In the genomic region with DNA sequence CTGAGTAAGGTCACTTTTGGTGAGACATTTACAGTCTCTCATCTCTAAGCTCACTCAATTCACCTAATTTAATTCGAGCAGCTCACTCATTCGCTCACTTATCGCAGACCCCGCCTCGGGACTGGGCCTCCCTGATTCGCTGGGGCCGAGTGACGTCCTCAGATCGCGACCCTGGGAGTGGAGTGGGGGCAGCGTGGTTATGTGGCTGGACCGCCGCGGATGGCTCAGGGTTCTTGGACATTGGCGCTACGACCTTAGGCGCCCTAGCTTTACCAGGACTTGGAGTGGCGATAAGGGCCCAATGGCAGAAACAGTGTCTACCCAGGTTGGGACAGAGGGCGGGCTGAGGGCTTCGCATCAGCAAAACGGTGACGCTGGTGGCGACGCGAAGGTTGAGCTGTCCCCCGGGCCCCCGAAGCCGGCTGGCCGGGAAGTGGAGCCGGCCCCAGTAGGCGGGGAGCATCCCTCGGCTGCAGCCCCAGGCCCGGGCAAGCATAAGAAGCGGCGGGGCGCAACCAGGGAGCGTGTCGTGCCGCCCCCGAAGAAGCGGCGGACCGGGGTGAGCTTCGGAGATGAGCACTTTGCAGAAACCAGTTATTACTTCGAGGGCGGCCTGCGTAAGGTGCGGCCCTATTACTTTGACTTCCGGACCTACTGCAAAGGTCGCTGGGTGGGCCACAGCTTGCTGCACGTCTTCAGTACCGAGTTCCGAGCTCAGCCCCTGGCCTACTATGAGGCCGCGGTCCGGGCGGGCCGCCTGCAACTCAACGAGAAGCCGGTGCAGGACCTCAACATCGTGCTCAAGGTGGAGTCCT, we compare ENCODE assay signal across 8 cellular contexts.
DNase-seq lines count a peak whose midpoint lies in the region; ATAC-seq lines count a peak whose summit lies in the region.

A gene with protein sequence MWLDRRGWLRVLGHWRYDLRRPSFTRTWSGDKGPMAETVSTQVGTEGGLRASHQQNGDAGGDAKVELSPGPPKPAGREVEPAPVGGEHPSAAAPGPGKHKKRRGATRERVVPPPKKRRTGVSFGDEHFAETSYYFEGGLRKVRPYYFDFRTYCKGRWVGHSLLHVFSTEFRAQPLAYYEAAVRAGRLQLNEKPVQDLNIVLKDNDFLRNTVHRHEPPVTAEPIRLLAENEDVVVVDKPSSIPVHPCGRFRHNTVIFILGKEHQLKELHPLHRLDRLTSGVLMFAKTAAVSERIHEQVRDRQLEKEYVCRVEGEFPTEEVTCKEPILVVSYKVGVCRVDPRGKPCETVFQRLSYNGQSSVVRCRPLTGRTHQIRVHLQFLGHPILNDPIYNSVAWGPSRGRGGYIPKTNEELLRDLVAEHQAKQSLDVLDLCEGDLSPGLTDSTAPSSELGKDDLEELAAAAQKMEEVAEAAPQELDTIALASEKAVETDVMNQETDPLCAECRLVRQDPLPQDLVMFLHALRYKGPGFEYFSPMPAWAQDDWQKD (plus strand): TSS at position 161 of the 815 bp plus-strand sequence. CDS start 39 bp downstream, at position 200.

- peak; percentile 39 for ATAC-seq in HG03139 (IDR thresholded peaks at IDR 0.05; ENCODE audit: unreplicated experiment)

- DNase-seq in NCI-H1417 (lab: John Stamatoyannopoulos, UW) = peak; percentile 78 to 89 (median 79)
- no peak for DNase-seq in NCI-H1417 treated with DMSO at 0.1 percent for 48 hours (lab: John Stamatoyannopoulos, UW)
- peak; percentile 69 for DNase-seq in NCI-H446 treated with DMSO at 0.1 percent for 48 hours (lab: John Stamatoyannopoulos, UW)
- peak; percentile 80 to 87 (median 86) for DNase-seq in activated CD4-positive, CD25-positive, alpha-beta regulatory T cell (lab: John Stamatoyannopoulos, UW)
- peak; percentile 89 for DNase-seq in central memory CD4-positive, alpha-beta T cell
- peak; percentile 96 for DNase-seq in islet precursor cell
- DNase-seq in stimulated activated CD4-positive, alpha-beta T cell treated with anti-CD3 and anti-CD28 coated beads, Interleukin-12 subunit alpha, Interleukin-12 subunit beta, amount 100 ng/mL, for 24 hours (ENCODE audit: low read depth in 2 of 2) = peak; percentile 86 to 93
